In the genomic region with DNA sequence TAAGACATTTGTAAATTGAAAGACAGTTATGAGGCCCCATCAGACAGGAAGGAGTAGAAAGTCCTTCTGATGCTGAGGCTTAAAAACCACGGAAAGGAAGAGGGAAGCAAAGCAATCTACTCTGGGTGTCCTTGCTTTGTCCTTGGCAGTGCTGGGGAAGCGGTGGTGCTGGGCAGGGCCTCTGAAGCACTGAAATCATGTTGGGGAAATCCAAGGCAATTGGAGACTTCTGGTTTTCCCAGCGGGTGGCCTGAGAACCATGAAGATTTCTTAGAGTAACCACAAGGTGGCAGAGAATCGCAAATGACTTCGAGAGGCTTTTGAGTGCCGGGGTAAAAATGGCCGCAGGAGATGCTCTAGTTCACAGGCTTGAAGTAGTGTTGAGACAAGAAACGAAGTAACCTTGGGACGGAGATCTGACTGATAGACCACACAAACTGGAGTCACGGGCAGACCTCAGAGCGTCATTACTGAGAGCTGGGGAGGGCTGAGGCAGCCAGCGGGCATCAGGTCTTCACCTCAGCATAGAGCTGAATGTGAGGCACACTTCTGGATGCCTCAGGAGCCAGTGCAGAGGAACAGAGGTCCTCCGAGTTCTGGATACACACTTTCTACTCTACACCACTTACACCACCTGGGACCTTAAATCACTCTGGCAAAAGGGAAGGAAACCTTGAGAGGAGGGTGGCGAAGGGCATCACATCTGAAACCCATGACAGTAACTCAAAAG, we compare ENCODE assay signal across 8 cellular contexts.
DNase-seq lines count a peak whose midpoint lies in the region; ATAC-seq and TF ChIP-seq lines count a peak whose summit lies in the region.

No MANE protein-coding gene starts in this region.

- H3K4me3 ChIP-seq in GM23338 = no peak overlapping the region
- H3K4me3 ChIP-seq in upper lobe of right lung = no peak overlapping the region

- H3K4me3 Mint-ChIP-seq in GM23338 (no peak overlapping the region), WTC11 (no peak overlapping the region), naive B cell (no peak overlapping the region)

- H3K9me3 Mint-ChIP-seq in GM23338 = no peaks in the 10 kb centered on the region; the same call in 2 of the 3 replicates
- H3K9me3 Mint-ChIP-seq in WTC11 = peaks cover 15% of the 10 kb centered on the region
- no peaks in the 10 kb centered on the region for H3K9me3 Mint-ChIP-seq in naive B cell

- H3K27me3 Mint-ChIP-seq in GM23338 (ENCODE audit: insufficient read depth, low read depth, poor library complexity) = no peaks in the 10 kb centered on the region
- peaks cover 3% of the 10 kb centered on the region; the same call in 1 of the 2 replicates for H3K27me3 Mint-ChIP-seq in WTC11 (ENCODE audit: low read depth)
- H3K27me3 Mint-ChIP-seq in naive B cell = peaks cover 0 to 5% (median 0%) of the 10 kb centered on the region in 3 donors

- POLR2A ChIA-PET in WTC11 (lab: Charles Lee) = no interaction called here

- H3K27ac Mint-ChIP-seq in GM23338 = no peak overlapping the region
- no peak overlapping the region for H3K27ac Mint-ChIP-seq in WTC11
- H3K27ac Mint-ChIP-seq in naive B cell = peak overlapping the region in 1 of 6 donors; percentile 47

- CTCF ChIA-PET in WTC11 (lab: Charles Lee) = no interaction called here

- H3F3A ChIP-seq in GM23338 (replicated peaks; ENCODE audit: low read depth) = no peaks in the 10 kb centered on the region

- H4K20me1 ChIP-seq in GM23338 (replicated peaks; ENCODE audit: insufficient read depth) = no peaks in the 10 kb centered on the region

- H3K36me3 ChIP-seq in GM23338 (ENCODE audit: insufficient read depth) = no peaks in the 10 kb centered on the region
- H3K36me3 ChIP-seq in upper lobe of right lung = no peaks in the 10 kb centered on the region

- H3K9me3 ChIP-seq in upper lobe of right lung = no peaks in the 10 kb centered on the region

- DNase-seq in GDM1 (lab: John Stamatoyannopoulos, UW) (peak; percentile 67), GM23338 (ENCODE audit: low spot score) (peak; percentile 92), M059J (ENCODE audit: low read depth) (peak; percentile 57), WTC11 (ENCODE audit: low spot score) (peak; percentile 76), dermis blood vessel endothelial cell (peak; percentile 53), naive B cell (no peak), upper lobe of right lung (peak; percentile 62), putamen (ENCODE audit: low spot score) (no peak)

- ATAC-seq in GM23338 (peak; percentile 72), WTC11 (peak; percentile 85), naive B cell (ENCODE audit: low read depth in 2 of 2) (peak; percentile 48 to 82), upper lobe of right lung (peak; percentile 88)

- H3K4me1 ChIP-seq in GM23338 (ENCODE audit: insufficient read depth) = peaks cover 6% of the 10 kb centered on the region; the same call in 1 of the 2 replicates
- no peaks in the 10 kb centered on the region for H3K4me1 ChIP-seq in upper lobe of right lung

- H3K9me2 ChIP-seq in GM23338 (ENCODE audit: insufficient read depth) = peaks cover 6% of the 10 kb centered on the region; the same call in 1 of the 2 replicates

- no peaks in the 10 kb centered on the region for H3K36me3 Mint-ChIP-seq in GM23338 (ENCODE audit: low read depth)
- H3K36me3 Mint-ChIP-seq in WTC11 = no peaks in the 10 kb centered on the region
- no peaks in the 10 kb centered on the region for H3K36me3 Mint-ChIP-seq in naive B cell

- H3K4me1 Mint-ChIP-seq in GM23338 (peaks cover 9% of the 10 kb centered on the region; the same call in 2 of the 3 replicates), WTC11 (peaks cover 12% of the 10 kb centered on the region), naive B cell (peaks cover 5 to 8% (median 6%) of the 10 kb centered on the region in 3 donors)

- H3K27ac ChIP-seq in GM23338 (ENCODE audit: low read depth) (no peak overlapping the region), upper lobe of right lung (no peak overlapping the region)

- H3K27me3 ChIP-seq in GM23338 (ENCODE audit: insufficient read depth) (no peaks in the 10 kb centered on the region), upper lobe of right lung (no peaks in the 10 kb centered on the region)

- H3K79me2 ChIP-seq in GM23338 (replicated peaks; ENCODE audit: insufficient read depth) = no peaks in the 10 kb centered on the region

- TF ChIP-seq CTCF in GM23338 (conservative IDR thresholded peaks at IDR 0.05; ENCODE audit: low read depth in 2 of 2) (peak; percentile 61 to 63), WTC11 (IDR thresholded peaks at IDR 0.05) (no peak; the same call in 1 of the 2 replicates), upper lobe of right lung (IDR thresholded peaks at IDR 0.05) (peak; percentile 49)

- no peak overlapping the region for H3K4me2 ChIP-seq in GM23338

- peak overlapping the region; percentile 86 for H2AFZ ChIP-seq in GM23338

- intact Hi-C loops in upper lobe of right lung (cut with DNase I) = loop anchor here (10.0 kb wide), 1 partner anchor 213 kb away; no protein-coding TSS in a partner anchor

TF ChIP-seq in GM23338, 12 proteins besides CTCF, POLR2A, EP300 and RAD21 (continues in another document):
- TF ChIP-seq ZNF331 (CRISPR knock-in tag; IDR thresholded peaks at IDR 0.05; ENCODE audit: low read depth) (no peak), ZNF114 (CRISPR knock-in tag; IDR thresholded peaks at IDR 0.05) (no peak)
- TF ChIP-seq, protein P1, sequence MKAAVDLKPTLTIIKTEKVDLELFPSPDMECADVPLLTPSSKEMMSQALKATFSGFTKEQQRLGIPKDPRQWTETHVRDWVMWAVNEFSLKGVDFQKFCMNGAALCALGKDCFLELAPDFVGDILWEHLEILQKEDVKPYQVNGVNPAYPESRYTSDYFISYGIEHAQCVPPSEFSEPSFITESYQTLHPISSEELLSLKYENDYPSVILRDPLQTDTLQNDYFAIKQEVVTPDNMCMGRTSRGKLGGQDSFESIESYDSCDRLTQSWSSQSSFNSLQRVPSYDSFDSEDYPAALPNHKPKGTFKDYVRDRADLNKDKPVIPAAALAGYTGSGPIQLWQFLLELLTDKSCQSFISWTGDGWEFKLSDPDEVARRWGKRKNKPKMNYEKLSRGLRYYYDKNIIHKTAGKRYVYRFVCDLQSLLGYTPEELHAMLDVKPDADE (IDR thresholded peaks at IDR 0.05) = no peak

TF ChIP-seq in WTC11, 78 proteins besides CTCF, POLR2A, EP300 and RAD21 (continues in another document):
- TF ChIP-seq, protein P2, sequence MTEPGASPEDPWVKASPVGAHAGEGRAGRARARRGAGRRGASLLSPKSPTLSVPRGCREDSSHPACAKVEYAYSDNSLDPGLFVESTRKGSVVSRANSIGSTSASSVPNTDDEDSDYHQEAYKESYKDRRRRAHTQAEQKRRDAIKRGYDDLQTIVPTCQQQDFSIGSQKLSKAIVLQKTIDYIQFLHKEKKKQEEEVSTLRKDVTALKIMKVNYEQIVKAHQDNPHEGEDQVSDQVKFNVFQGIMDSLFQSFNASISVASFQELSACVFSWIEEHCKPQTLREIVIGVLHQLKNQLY (CRISPR knock-in tag; IDR thresholded peaks at IDR 0.05) = no peak
- TF ChIP-seq, protein P3, sequence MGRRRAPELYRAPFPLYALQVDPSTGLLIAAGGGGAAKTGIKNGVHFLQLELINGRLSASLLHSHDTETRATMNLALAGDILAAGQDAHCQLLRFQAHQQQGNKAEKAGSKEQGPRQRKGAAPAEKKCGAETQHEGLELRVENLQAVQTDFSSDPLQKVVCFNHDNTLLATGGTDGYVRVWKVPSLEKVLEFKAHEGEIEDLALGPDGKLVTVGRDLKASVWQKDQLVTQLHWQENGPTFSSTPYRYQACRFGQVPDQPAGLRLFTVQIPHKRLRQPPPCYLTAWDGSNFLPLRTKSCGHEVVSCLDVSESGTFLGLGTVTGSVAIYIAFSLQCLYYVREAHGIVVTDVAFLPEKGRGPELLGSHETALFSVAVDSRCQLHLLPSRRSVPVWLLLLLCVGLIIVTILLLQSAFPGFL (CRISPR knock-in tag; IDR thresholded peaks at IDR 0.05; ENCODE audit: borderline replicate concordance) = no peak
- TF ChIP-seq ZNF416 (CRISPR knock-in tag; IDR thresholded peaks at IDR 0.05) (no peak), OVOL2 (CRISPR knock-in tag; IDR thresholded peaks at IDR 0.05; ENCODE audit: borderline replicate concordance) (no peak)
- TF ChIP-seq, protein P4, sequence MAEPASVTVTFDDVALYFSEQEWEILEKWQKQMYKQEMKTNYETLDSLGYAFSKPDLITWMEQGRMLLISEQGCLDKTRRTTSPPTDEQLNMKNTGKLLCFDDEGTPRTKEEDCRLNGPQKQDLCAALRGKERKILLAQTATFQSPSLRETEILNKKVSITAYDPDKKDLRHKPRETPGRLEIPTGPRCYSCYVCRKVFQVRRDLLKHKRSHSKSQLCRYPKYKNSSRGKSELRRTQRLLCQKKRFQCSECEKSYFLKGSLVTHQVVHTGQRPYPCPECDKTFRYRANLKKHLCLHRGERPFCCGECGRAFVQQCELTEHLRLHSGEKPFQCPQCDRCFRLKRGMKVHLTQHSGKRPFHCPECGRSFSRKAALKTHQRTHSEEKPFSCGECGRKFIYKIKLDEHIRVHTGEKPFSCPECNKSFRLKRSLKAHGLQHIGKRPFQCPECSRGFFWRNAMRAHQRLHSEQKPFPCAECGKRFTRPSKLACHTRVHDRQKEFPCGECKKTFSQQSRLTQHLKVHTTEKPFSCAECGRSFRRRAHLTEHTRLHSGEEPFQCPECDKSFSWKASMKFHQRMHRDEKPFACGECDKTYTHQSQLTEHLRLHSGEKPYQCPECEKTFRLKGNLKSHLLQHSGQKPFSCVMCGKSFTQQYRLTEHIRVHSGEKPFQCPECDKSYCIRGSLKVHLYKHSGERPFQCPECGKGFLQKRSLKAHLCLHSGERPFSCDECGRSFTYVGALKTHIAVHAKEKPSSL (CRISPR knock-in tag; conservative IDR thresholded peaks at IDR 0.05) = no peak

Comparison
In these comparisons a context has a peak if more than half of its experiments do, and no peak if none do; other contexts are left out.
1. DNase-seq: peak in GDM1 (single experiment), GM23338 (single experiment), M059J (single experiment), WTC11 (single experiment), dermis blood vessel endothelial cell (single experiment) and upper lobe of right lung (single experiment); none in naive B cell (single experiment) and putamen (single experiment).
2. Peak in every context shown above with its lines, with median percentiles within 50 percentile points of each other: ATAC-seq.